ENCODE assay signal across 11 cellular contexts in genomic region chr14:69038449-69039286, GRCh38. TPM values are rescaled to one million over a fixed set of nuclear protein-coding genes. Genes with fewer than 3 reads are reported as not detected.
A peak's percentile ranks its signal among the peaks of the same experiment; 100 is the strongest.
DNase-seq lines count a peak whose midpoint lies in the region; ATAC-seq and TF ChIP-seq lines count a peak whose summit lies in the region.
"Had no signal": no experiment of that assay in that cellular context is flagged by ENCODE, and none has a peak within 500 bp of the region (broad histone marks: within the 10 kb centered on the region; RNA-seq: fewer than 3 reads in every experiment).

No MANE protein-coding gene starts in this region.

- peak; percentile 34 for DNase-seq in HEK293T (ENCODE audit: extremely low spot score)
- peak; percentile 70 for DNase-seq in astrocyte of the hippocampus (ENCODE audit: low read depth, low spot score)
- peak; percentile 92 for DNase-seq in iris pigment epithelial cell (ENCODE audit: low read depth)
- DNase-seq in thoracic aorta (ENCODE audit: low spot score): no peak
- no peak for DNase-seq in left lung
- DNase-seq in activated CD4-positive, CD25-positive, alpha-beta regulatory T cell treated with anti-CD3 and anti-CD28 coated beads, Interleukin-2, amount 50 U/mL, for 72 hours: no peak
- DNase-seq: activated CD4-positive, alpha-beta memory T cell treated with anti-CD3 and anti-CD28 coated beads for 36 hours; body of pancreas; NCI-H526; stimulated activated CD4-positive, alpha-beta T cell treated with anti-CD3 and anti-CD28 coated beads, Interleukin-4, amount 100 ng/mL, for 1 hour had no signal

- ATAC-seq in thoracic aorta (ENCODE audit: insufficient number of reproducible peaks, low FRiP score, low read depth) (no peak), left lung (no peak), HG02623 (IDR thresholded peaks at IDR 0.05; ENCODE audit: unreplicated experiment) (no peak)
- ATAC-seq: body of pancreas had no signal

- no peak overlapping the region for H3K4me3 ChIP-seq in thoracic aorta
- no peak overlapping the region for H3K4me3 ChIP-seq in left lung
- H3K4me3 ChIP-seq: body of pancreas had no signal

- intact Hi-C loops in left lung (cut with DNase I): no loop called here

- H3K27me3 ChIP-seq in thoracic aorta (replicated peaks; ENCODE audit: insufficient read depth) (no peaks in the 10 kb centered on the region), left lung (no peaks in the 10 kb centered on the region)
- H3K27me3 ChIP-seq: body of pancreas had no signal

- TF ChIP-seq CTCF in thoracic aorta (IDR thresholded peaks at IDR 0.05) (no peak), left lung (IDR thresholded peaks at IDR 0.05) (no peak)

- peaks cover 25 to 89% of the 10 kb centered on the region in 2 donors for H3K4me1 ChIP-seq in thoracic aorta (ENCODE audit: control insufficient read depth in 1 of 2, low read depth in 2 of 2)
- H3K4me1 ChIP-seq in left lung: peaks cover 13 to 49% of the 10 kb centered on the region in 2 donors

- POLR2A ChIA-PET in HEK293T (lab: Yijun Ruan, JAX): interaction anchor here (1.2 to 1.4 kb wide), 2 partner anchors 25 to 58 kb away, joined by 3 to 5 read pairs; no protein-coding TSS in a partner anchor

- H3K9me3 ChIP-seq in thoracic aorta (no peaks in the 10 kb centered on the region), left lung (no peaks in the 10 kb centered on the region)
- H3K9me3 ChIP-seq: body of pancreas had no signal

- CTCF ChIA-PET in HEK293T (lab: Yijun Ruan, JAX): interaction anchor here (0.6 kb wide), 2 partner anchors 490 to 1621 kb away, joined by 3 to 4 read pairs; no protein-coding TSS in a partner anchor

- H3K27ac ChIP-seq in thoracic aorta: peak overlapping the region; percentile 94 to 97
- peak overlapping the region in 1 of 2 donors; percentile 41 for H3K27ac ChIP-seq in left lung
- H3K27ac ChIP-seq: body of pancreas had no signal

- H3K36me3 ChIP-seq in thoracic aorta: no peaks in the 10 kb centered on the region
- no peaks in the 10 kb centered on the region for H3K36me3 ChIP-seq in left lung

TF ChIP-seq in HEK293T, 16 proteins besides CTCF, POLR2A, EP300 and RAD21:
- TF ChIP-seq, protein P1, sequence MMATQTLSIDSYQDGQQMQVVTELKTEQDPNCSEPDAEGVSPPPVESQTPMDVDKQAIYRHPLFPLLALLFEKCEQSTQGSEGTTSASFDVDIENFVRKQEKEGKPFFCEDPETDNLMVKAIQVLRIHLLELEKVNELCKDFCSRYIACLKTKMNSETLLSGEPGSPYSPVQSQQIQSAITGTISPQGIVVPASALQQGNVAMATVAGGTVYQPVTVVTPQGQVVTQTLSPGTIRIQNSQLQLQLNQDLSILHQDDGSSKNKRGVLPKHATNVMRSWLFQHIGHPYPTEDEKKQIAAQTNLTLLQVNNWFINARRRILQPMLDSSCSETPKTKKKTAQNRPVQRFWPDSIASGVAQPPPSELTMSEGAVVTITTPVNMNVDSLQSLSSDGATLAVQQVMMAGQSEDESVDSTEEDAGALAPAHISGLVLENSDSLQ (IDR thresholded peaks at IDR 0.05): 0 out of 2 replicates have a peak, but pooled peaks have one; percentile 26
- TF ChIP-seq ARNT (IDR thresholded peaks at IDR 0.05): no peak

RNA-seq across cellular contexts. Expression of gene ACTN1, which starts 59.6 kb away (rescaled TPM):
- total RNA-seq in thoracic aorta: 1,000 to 10,000 TPM; 1,201 to 1,291 TPM
- total RNA-seq in left lung: 100 to 1,000 TPM; 164 to 225 TPM

Comparison
In these comparisons a context has a peak if more than half of its experiments do, and no peak if none do; other contexts are left out.
1. DNase-seq: peak in HEK293T (single experiment), astrocyte of the hippocampus (single experiment) and iris pigment epithelial cell (single experiment); none in thoracic aorta (single experiment), left lung (0 of 2) and activated CD4-positive, CD25-positive, alpha-beta regulatory T cell treated with anti-CD3 and anti-CD28 coated beads, Interleukin-2, amount 50 U/mL, for 72 hours (single experiment).
2. RNA of gene ACTN1, which starts 59.6 kb away (total RNA-seq): 1,201 to 1,291 TPM in thoracic aorta; 164 to 225 TPM in left lung; every median in the first group is over 4 times any median in the second.